ENCODE assay signal across 1 cellular context in the genomic region with DNA sequence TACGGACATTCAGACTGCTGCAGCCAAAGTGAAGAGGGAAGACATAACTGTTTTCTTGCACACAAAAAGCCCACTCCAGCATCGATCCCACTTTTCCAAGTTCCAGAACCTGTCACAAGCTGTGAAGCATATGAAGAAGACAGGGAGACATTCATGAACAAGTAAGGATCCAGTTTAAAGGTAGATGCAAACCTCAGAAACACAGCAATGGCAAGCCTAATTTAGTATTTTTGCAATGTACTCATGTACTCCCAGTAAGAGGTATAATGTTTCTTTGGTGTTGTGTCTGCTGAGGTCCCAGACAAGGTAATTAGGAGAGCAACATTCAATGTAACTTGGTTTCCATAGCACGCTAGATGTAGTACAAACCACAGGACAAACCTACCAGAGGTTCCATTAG.
TF ChIP-seq lines count a peak whose summit lies in the region.

No MANE protein-coding gene starts in this region.

TF ChIP-seq in HepG2, 621 proteins besides CTCF, POLR2A, EP300 and RAD21 (continued from another document):
- TF ChIP-seq CSRNP2 (CRISPR knock-in tag; conservative IDR thresholded peaks at IDR 0.05; ENCODE audit: low read depth): 0 out of 2 replicates have a peak, but pooled peaks have one; percentile 80
- TF ChIP-seq, protein P1, sequence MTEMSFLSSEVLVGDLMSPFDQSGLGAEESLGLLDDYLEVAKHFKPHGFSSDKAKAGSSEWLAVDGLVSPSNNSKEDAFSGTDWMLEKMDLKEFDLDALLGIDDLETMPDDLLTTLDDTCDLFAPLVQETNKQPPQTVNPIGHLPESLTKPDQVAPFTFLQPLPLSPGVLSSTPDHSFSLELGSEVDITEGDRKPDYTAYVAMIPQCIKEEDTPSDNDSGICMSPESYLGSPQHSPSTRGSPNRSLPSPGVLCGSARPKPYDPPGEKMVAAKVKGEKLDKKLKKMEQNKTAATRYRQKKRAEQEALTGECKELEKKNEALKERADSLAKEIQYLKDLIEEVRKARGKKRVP (CRISPR knock-in tag; IDR thresholded peaks at IDR 0.05): 0 out of 4 replicates have a peak, but pooled peaks of 1 of the 2 experiments have one; percentile 38
- TF ChIP-seq CENPBD1 (CRISPR knock-in tag; IDR thresholded peaks at IDR 0.05; ENCODE audit: borderline replicate concordance, low read depth): no peak
- no peak for TF ChIP-seq ZNF616 (CRISPR knock-in tag; IDR thresholded peaks at IDR 0.05; ENCODE audit: low read depth)
- TF ChIP-seq, protein P2, sequence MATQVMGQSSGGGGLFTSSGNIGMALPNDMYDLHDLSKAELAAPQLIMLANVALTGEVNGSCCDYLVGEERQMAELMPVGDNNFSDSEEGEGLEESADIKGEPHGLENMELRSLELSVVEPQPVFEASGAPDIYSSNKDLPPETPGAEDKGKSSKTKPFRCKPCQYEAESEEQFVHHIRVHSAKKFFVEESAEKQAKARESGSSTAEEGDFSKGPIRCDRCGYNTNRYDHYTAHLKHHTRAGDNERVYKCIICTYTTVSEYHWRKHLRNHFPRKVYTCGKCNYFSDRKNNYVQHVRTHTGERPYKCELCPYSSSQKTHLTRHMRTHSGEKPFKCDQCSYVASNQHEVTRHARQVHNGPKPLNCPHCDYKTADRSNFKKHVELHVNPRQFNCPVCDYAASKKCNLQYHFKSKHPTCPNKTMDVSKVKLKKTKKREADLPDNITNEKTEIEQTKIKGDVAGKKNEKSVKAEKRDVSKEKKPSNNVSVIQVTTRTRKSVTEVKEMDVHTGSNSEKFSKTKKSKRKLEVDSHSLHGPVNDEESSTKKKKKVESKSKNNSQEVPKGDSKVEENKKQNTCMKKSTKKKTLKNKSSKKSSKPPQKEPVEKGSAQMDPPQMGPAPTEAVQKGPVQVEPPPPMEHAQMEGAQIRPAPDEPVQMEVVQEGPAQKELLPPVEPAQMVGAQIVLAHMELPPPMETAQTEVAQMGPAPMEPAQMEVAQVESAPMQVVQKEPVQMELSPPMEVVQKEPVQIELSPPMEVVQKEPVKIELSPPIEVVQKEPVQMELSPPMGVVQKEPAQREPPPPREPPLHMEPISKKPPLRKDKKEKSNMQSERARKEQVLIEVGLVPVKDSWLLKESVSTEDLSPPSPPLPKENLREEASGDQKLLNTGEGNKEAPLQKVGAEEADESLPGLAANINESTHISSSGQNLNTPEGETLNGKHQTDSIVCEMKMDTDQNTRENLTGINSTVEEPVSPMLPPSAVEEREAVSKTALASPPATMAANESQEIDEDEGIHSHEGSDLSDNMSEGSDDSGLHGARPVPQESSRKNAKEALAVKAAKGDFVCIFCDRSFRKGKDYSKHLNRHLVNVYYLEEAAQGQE (IDR thresholded peaks at IDR 0.05; ENCODE audit: borderline replicate concordance in 1 of 2, low read depth in 1 of 2, low read length in 2 of 2): 0 out of 4 replicates have a peak, but pooled peaks of 1 of the 2 experiments have one; percentile 29
